1 cellular context compared by ENCODE assay signal in genomic region chr1:205452364-205452763, GRCh38.
TF ChIP-seq lines count a peak whose summit lies in the region.

No MANE protein-coding gene starts in this region.

TF ChIP-seq in H1, 55 proteins besides CTCF, POLR2A, EP300 and RAD21:
- TF ChIP-seq SP4 (IDR thresholded peaks at IDR 0.05; ENCODE audit: low read length) (no peak), SP2 (IDR thresholded peaks at IDR 0.05; ENCODE audit: low read length) (no peak), JUND (IDR thresholded peaks at IDR 0.05; ENCODE audit: low read length) (no peak), RNF2 (IDR thresholded peaks at IDR 0.05; ENCODE audit: borderline replicate concordance, low read depth, low read length, missing control alignments, poor library complexity, severe bottlenecking) (no peak), GABPA (IDR thresholded peaks at IDR 0.05; ENCODE audit: borderline replicate concordance, insufficient read depth, low read length) (no peak), CHD1 (IDR thresholded peaks at IDR 0.05; ENCODE audit: low read depth, low read length) (no peak), CEBPB (IDR thresholded peaks at IDR 0.05; ENCODE audit: low read depth, low read length) (no peak), RFX5 (IDR thresholded peaks at IDR 0.05; ENCODE audit: borderline replicate concordance, low read depth, low read length) (no peak), CBX8 (IDR thresholded peaks at IDR 0.05; ENCODE audit: borderline replicate concordance, low read depth, low read length) (no peak), ATF2 (IDR thresholded peaks at IDR 0.05; ENCODE audit: low read length) (no peak), NRF1 (IDR thresholded peaks at IDR 0.05; ENCODE audit: low read depth, low read length) (no peak), KDM4A (IDR thresholded peaks at IDR 0.05; ENCODE audit: low read depth, low read length, severe bottlenecking) (no peak), EGR1 (IDR thresholded peaks at IDR 0.05; ENCODE audit: borderline replicate concordance, low read depth, low read length) (no peak), E2F6 (IDR thresholded peaks at IDR 0.05) (no peak), CHD2 (IDR thresholded peaks at IDR 0.05; ENCODE audit: low read length) (no peak), SIX5 (IDR thresholded peaks at IDR 0.05; ENCODE audit: low read depth, low read length) (no peak), NANOG (IDR thresholded peaks at IDR 0.05; ENCODE audit: insufficient read depth, low read depth, low read length, poor library complexity, severe bottlenecking) (no peak), BRCA1 (IDR thresholded peaks at IDR 0.05; ENCODE audit: low read depth, low read length) (no peak), ATF3 (IDR thresholded peaks at IDR 0.05; ENCODE audit: insufficient read depth, low read depth, low read length) (no peak), BCL11A (IDR thresholded peaks at IDR 0.05; ENCODE audit: low read depth in 2 of 2, low read length in 2 of 2) (no peak)
